8 cellular contexts compared by ENCODE assay signal in the genomic region with DNA sequence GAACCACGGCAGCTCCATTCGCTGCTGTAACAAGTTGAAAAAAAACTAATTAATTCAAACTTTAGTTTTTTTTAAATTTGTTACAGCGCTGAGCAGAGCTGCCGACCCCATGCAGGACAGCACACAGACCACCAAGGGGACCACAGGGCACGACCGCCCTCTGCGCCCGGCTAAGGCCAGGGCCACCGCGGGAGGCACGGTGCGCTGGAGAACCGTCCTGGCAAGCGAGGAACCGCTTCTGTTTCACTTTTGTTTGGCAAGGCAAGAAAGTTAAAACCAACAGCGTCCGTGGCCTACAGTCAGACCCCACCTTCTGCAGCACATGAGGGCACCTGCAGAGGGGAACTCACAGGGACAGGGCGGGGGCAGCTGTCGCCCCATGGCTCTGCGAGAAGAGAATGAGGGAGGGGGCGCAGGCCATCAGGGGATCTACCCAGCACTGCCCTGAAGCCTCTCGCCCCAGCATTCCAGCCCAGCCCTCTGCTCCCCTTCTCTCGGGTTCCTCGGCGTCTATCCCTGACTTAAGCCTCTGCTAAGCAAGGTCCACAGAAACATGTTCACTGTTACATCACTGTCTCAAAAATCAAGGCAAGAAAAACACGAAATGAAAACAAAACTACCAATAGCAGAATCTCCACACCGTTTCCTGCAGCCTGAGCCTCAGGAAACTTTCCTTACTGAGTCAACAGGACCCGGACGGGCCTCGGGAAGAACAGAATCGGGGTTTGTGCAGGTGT.
DNase-seq lines count a peak whose midpoint lies in the region; ATAC-seq and TF ChIP-seq lines count a peak whose summit lies in the region.

No MANE protein-coding gene starts in this region.

- DNase-seq in astrocyte of the hippocampus (ENCODE audit: low read depth, low spot score) (peak; percentile 55), mesenchymal stem cell (no peak), aorta (peak in 1 of 2 donors; percentile 63), Ammon's horn (ENCODE audit: low spot score) (no peak)

- no peak overlapping the region for H2BK15ac ChIP-seq in mesenchymal stem cell (ENCODE audit: low read depth, poor library complexity, severe bottlenecking)

- H3K4me2 ChIP-seq in Loucy (ENCODE audit: low read depth, low read length, poor library complexity, severe bottlenecking) = peak overlapping the region; percentile 68
- peak overlapping the region; percentile 96 for H3K4me2 ChIP-seq in mesenchymal stem cell (ENCODE audit: low read length, poor library complexity, severe bottlenecking)

- H4K91ac ChIP-seq in mesenchymal stem cell (ENCODE audit: low read length) = peak overlapping the region; percentile 34

- no peak overlapping the region for H2BK5ac ChIP-seq in mesenchymal stem cell (ENCODE audit: low read depth, low read length, poor library complexity, severe bottlenecking)

- H3K4me1 ChIP-seq in Loucy (ENCODE audit: insufficient read depth, low read length, poor library complexity, severe bottlenecking) (no peaks in the 10 kb centered on the region), mesenchymal stem cell (ENCODE audit: control insufficient read depth, insufficient read depth, low read depth, low read length) (peaks cover 24% of the 10 kb centered on the region), aorta (ENCODE audit: control insufficient read depth in 1 of 2, insufficient read depth in 2 of 2, low read length in 2 of 2) (no peaks in the 10 kb centered on the region)

- no peaks in the 10 kb centered on the region for H3K9me2 ChIP-seq in Loucy (replicated peaks; ENCODE audit: low read depth, low read length)

- H3K36me3 ChIP-seq in Loucy (ENCODE audit: insufficient read depth, low read length) (no peaks in the 10 kb centered on the region), mesenchymal stem cell (ENCODE audit: control insufficient read depth in 1 of 2, insufficient read depth in 2 of 2, low read depth in 1 of 2, low read length in 2 of 2) (peaks cover 22 to 25% of the 10 kb centered on the region in 2 experiments), aorta (ENCODE audit: control insufficient read depth in 1 of 2, insufficient read depth in 2 of 2, low read length in 1 of 2) (no peaks in the 10 kb centered on the region)

- peak overlapping the region; percentile 19 for H4K8ac ChIP-seq in mesenchymal stem cell (ENCODE audit: low read length)

- H3K14ac ChIP-seq in mesenchymal stem cell (ENCODE audit: low read length in 2 of 2) = no peak overlapping the region

- no peak overlapping the region for H2BK12ac ChIP-seq in mesenchymal stem cell (ENCODE audit: low read length in 2 of 2)

- H2AFZ ChIP-seq in Loucy (ENCODE audit: low read length) = peak overlapping the region; percentile 81
- H2AFZ ChIP-seq in mesenchymal stem cell (ENCODE audit: low read depth, low read length) = no peak overlapping the region

- intact Hi-C loops in aorta (cut with DNase I) = no loop called here

- H3K9me3 ChIP-seq in Loucy (ENCODE audit: insufficient read depth, low read depth, low read length) (no peaks in the 10 kb centered on the region), mesenchymal stem cell (ENCODE audit: control insufficient read depth, low read length) (no peaks in the 10 kb centered on the region), aorta (ENCODE audit: control insufficient read depth, low read length) (no peaks in the 10 kb centered on the region)

- no peak overlapping the region for H2AK5ac ChIP-seq in mesenchymal stem cell (ENCODE audit: low read length, severe bottlenecking)

- H3K79me2 ChIP-seq in Loucy (ENCODE audit: insufficient read depth, low read length) = no peaks in the 10 kb centered on the region

- TF ChIP-seq CTCF in Loucy (conservative IDR thresholded peaks at IDR 0.05; ENCODE audit: low read length) = no peak

- no peak overlapping the region for H3K23ac ChIP-seq in mesenchymal stem cell (ENCODE audit: low read length in 2 of 2)

- no peaks in the 10 kb centered on the region for H4K20me1 ChIP-seq in Loucy (ENCODE audit: insufficient read depth, low read length, poor library complexity, severe bottlenecking)

- WGBS in mesenchymal stem cell = 90% methylated on average over 29 of the region's 31 CpGs
- WGBS in aorta, 2 donors = 21 to 42% methylated on average over 31 of the region's 31 CpGs

- ATAC-seq in GM19438 (IDR thresholded peaks at IDR 0.05; ENCODE audit: low read depth, unreplicated experiment) (peak; percentile 91), aorta (ENCODE audit: low FRiP score) (peak; percentile 41), HG02678 (IDR thresholded peaks at IDR 0.05; ENCODE audit: unreplicated experiment) (no peak), GM18861 (IDR thresholded peaks at IDR 0.05; ENCODE audit: unreplicated experiment) (no peak)

- H3K18ac ChIP-seq in mesenchymal stem cell (ENCODE audit: low read depth in 1 of 2, low read length in 2 of 2) = no peak overlapping the region

- H3K9ac ChIP-seq in Loucy (ENCODE audit: low read depth, low read length, poor library complexity, severe bottlenecking) = peak overlapping the region; percentile 69
- peak overlapping the region; percentile 72 for H3K9ac ChIP-seq in mesenchymal stem cell (ENCODE audit: low read length)

- H3K4me3 ChIP-seq in Loucy (ENCODE audit: low read length, poor library complexity, severe bottlenecking) = peak overlapping the region; percentile 75
- peak overlapping the region; percentile 41 to 53 for H3K4me3 ChIP-seq in mesenchymal stem cell (ENCODE audit: insufficient read depth in 1 of 2, low read depth in 1 of 2, low read length in 2 of 2)
- H3K4me3 ChIP-seq in aorta (ENCODE audit: low read length in 2 of 2) = peak overlapping the region; percentile 7 to 53

- no peaks in the 10 kb centered on the region for H3F3A ChIP-seq in Loucy (ENCODE audit: low read depth)

- H3K79me1 ChIP-seq in mesenchymal stem cell (replicated peaks; ENCODE audit: low read length, poor library complexity, severe bottlenecking) = peaks cover 50% of the 10 kb centered on the region

- H2BK120ac ChIP-seq in mesenchymal stem cell (ENCODE audit: low read depth, low read length) = no peak overlapping the region

- H3K4ac ChIP-seq in mesenchymal stem cell (ENCODE audit: low read depth in 1 of 2, low read length in 2 of 2) = peak overlapping the region in 1 of 2 experiments; percentile 46

- H3K27me3 ChIP-seq in Loucy (ENCODE audit: insufficient read depth, low read length, poor library complexity, severe bottlenecking) (no peaks in the 10 kb centered on the region), mesenchymal stem cell (ENCODE audit: control insufficient read depth in 1 of 2, insufficient read depth in 1 of 2, low read length in 2 of 2) (no peaks in the 10 kb centered on the region), aorta (ENCODE audit: control insufficient read depth in 1 of 2, insufficient read depth in 2 of 2, low read length in 1 of 2) (no peaks in the 10 kb centered on the region)

- H3K27ac ChIP-seq in mesenchymal stem cell (ENCODE audit: low read length, poor library complexity, severe bottlenecking) (peak overlapping the region; percentile 82), aorta (ENCODE audit: low read depth in 1 of 2, low read length in 2 of 2) (peak overlapping the region in 1 of 2 donors; percentile 36)

Comparison
In these comparisons a context has a peak if more than half of its experiments do, and no peak if none do; other contexts are left out.
1. ATAC-seq: peak in GM19438 (single experiment) and aorta (single experiment); none in HG02678 (single experiment) and GM18861 (single experiment).
2. Peak in every context shown above with its lines, with median percentiles within 50 percentile points of each other: H3K4me3 ChIP-seq.